In the genomic region with DNA sequence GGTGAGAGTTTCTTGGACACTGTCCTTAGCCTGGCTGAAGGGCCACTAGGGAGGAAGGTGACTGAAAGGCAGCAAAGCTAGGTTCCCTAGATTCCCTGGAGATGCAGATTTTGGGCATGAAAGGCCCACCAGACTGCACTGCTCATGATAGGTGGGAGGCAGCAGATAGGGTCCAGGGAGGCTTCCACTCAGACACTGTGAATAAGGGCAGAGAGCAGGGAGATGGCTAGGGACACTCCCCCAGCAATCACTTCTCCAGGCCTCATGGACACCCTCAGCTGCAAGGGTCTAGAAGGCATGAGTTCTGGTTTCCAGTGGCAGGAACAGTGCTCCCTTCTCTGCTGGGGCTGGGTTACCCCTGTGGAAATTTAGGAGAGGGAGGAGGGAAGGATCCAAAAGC, we compare ENCODE assay signal across 24 cellular contexts. TPM values are rescaled to one million over a fixed set of nuclear protein-coding genes. Genes with fewer than 3 reads are reported as not detected.
DNase-seq lines count a peak whose midpoint lies in the region; ATAC-seq, FAIRE-seq and TF ChIP-seq lines count a peak whose summit lies in the region.
"Had no signal": no experiment of that assay in that cellular context is flagged by ENCODE, and none has a peak within 500 bp of the region (broad histone marks: within the 10 kb centered on the region; RNA-seq: fewer than 3 reads in every experiment).

No MANE protein-coding gene starts in this region.

- H3K4me1 ChIP-seq in HCT116 (ENCODE audit: control insufficient read depth in 1 of 2, insufficient read depth in 2 of 2, low read length in 2 of 2) (no peaks in the 10 kb centered on the region), GM12878 (ENCODE audit: control insufficient read depth, insufficient read depth, low read length) (no peaks in the 10 kb centered on the region), HepG2 (ENCODE audit: insufficient read depth, low read length) (no peaks in the 10 kb centered on the region)
- H3K4me1 ChIP-seq: A549, Caco-2 had no signal

- H3K9ac ChIP-seq in HCT116 (ENCODE audit: low read length) (no peak overlapping the region), GM12878 (ENCODE audit: control insufficient read depth, insufficient read depth, low read length) (no peak overlapping the region), HepG2 (ENCODE audit: insufficient read depth, low read depth, low read length) (no peak overlapping the region)
- H3K9ac ChIP-seq: BLaER1 treated with 17β-estradiol and CSF1 and Interleukin-3, amounts not matched to agents 10 nM and 100 nM had no signal

- BruUV-seq in HCT116 (replicated peaks; lab: Mats Ljungman, UMichigan) (TSS peak; percentile 16), GM12878 (replicated peaks; lab: Mats Ljungman, UMichigan) (no TSS peak), HepG2 (replicated peaks; lab: Mats Ljungman, UMichigan) (no TSS peak)

- H3K27ac ChIP-seq in HCT116 (ENCODE audit: low read depth, low read length): no peak overlapping the region
- no peak overlapping the region for H3K27ac ChIP-seq in GM12878 (ENCODE audit: control insufficient read depth, insufficient read depth)
- no peak overlapping the region for H3K27ac ChIP-seq in HepG2 (ENCODE audit: extremely low read length, insufficient read depth, low read length)
- H3K27ac ChIP-seq: 22Rv1; A549; BLaER1 treated with 17β-estradiol and CSF1 and Interleukin-3, amounts not matched to agents 10 nM and 100 nM; C4-2B had no signal

- TF ChIP-seq CTCF in HCT116 (IDR thresholded peaks at IDR 0.05 in 2 of 3, conservative IDR thresholded peaks at IDR 0.05 in 1 of 3; ENCODE audit: borderline replicate concordance in 1 of 3, insufficient read depth in 1 of 3, low read depth in 2 of 3, low read length in 2 of 3) (no peak), GM12878 (IDR thresholded peaks at IDR 0.05 in 2 of 3, conservative IDR thresholded peaks at IDR 0.05 in 1 of 3; ENCODE audit: control insufficient read depth in 2 of 3, extremely low read depth in 1 of 3, insufficient read depth in 1 of 3, low read depth in 3 of 3, low read length in 3 of 3) (no peak), HepG2 (CRISPR knock-in tag; IDR thresholded peaks at IDR 0.05) (no peak)

- H3K79me2 ChIP-seq in HCT116 (ENCODE audit: insufficient read depth, low read length): no peaks in the 10 kb centered on the region
- H3K79me2 ChIP-seq in GM12878 (ENCODE audit: control insufficient read depth, insufficient read depth, low read length): no peaks in the 10 kb centered on the region
- H3K79me2 ChIP-seq in HepG2 (ENCODE audit: insufficient read depth, low read length): no peaks in the 10 kb centered on the region

- TF ChIP-seq RAD21 in HCT116 (IDR thresholded peaks at IDR 0.05; ENCODE audit: low read depth) (no peak), GM12878 (IDR thresholded peaks at IDR 0.05; ENCODE audit: insufficient read depth, low read depth, low read length) (no peak), HepG2 (CRISPR knock-in tag; IDR thresholded peaks at IDR 0.05) (no peak)

- H3K4me3 ChIP-seq in HCT116 (replicated peaks in 1 of 2; ENCODE audit: low read depth in 1 of 2, low read length in 2 of 2): no peak overlapping the region
- no peak overlapping the region for H3K4me3 ChIP-seq in GM12878
- H3K4me3 ChIP-seq in HepG2 (replicated peaks in 1 of 3; ENCODE audit: insufficient read depth in 1 of 3, low read depth in 2 of 3, low read length in 3 of 3): no peak overlapping the region
- H3K4me3 ChIP-seq: A549; BLaER1 treated with 17β-estradiol and CSF1 and Interleukin-3, amounts not matched to agents 10 nM and 100 nM had no signal

- RAD21 ChIA-PET in HCT116 (lab: Charles Lee; ENCODE audit: low non-redundant PET in 1 of 2, low total read pairs in 2 of 2, uncharacterized antibody in 2 of 2, unreplicated experiment in 2 of 2): no interaction called here
- RAD21 ChIA-PET in GM12878 (lab: Charles Lee; ENCODE audit: unreplicated experiment): no interaction called here

- TF ChIP-seq EP300 in GM12878 (IDR thresholded peaks at IDR 0.05; ENCODE audit: borderline replicate concordance in 1 of 2, control insufficient read depth in 1 of 2, low read depth in 2 of 2, low read length in 2 of 2) (no peak), HepG2 (IDR thresholded peaks at IDR 0.05; ENCODE audit: low read depth in 2 of 2, low read length in 2 of 2) (no peak), HepG2 (CRISPR knock-in tag; IDR thresholded peaks at IDR 0.05; ENCODE audit: borderline replicate concordance) (no peak)

- POLR2A ChIA-PET in HCT116 (lab: Charles Lee): no interaction called here
- POLR2A ChIA-PET in GM12878 (lab: Charles Lee): no interaction called here
- POLR2A ChIA-PET in HepG2 (lab: Yijun Ruan, JAX): no interaction called here

- in situ Hi-C loops in GM12878 (cut with MboI): no loop called here
- in situ Hi-C loops in HepG2 (cut with HindIII; ENCODE audit: extremely low pct_ligation_motif_present, low pct_unique_long_range_greater_than_20kb): no loop called here

- CTCF ChIA-PET in HCT116 (lab: Charles Lee): no interaction called here
- CTCF ChIA-PET in GM12878 (lab: Yijun Ruan, JAX): interaction anchor here (0.7 kb wide), 1 partner anchor 1019 kb away, joined by 3 read pairs; no protein-coding TSS in a partner anchor
- CTCF ChIA-PET in HepG2 (lab: Yijun Ruan, JAX; ENCODE audit: low intra/inter-chr PET ratio, low total read pairs): no interaction called here

- no peaks in the 10 kb centered on the region for H3K36me3 ChIP-seq in HCT116 (ENCODE audit: control insufficient read depth in 1 of 2, insufficient read depth in 2 of 2, low read length in 2 of 2)
- H3K36me3 ChIP-seq in GM12878 (ENCODE audit: control insufficient read depth in 2 of 2, insufficient read depth in 2 of 2, low read length in 1 of 2): no peaks in the 10 kb centered on the region
- no peaks in the 10 kb centered on the region for H3K36me3 ChIP-seq in HepG2 (replicated peaks in 1 of 2; ENCODE audit: control insufficient read depth in 1 of 2, insufficient read depth in 2 of 2, low read length in 2 of 2)

- no peak overlapping the region for H3K4me2 ChIP-seq in HCT116 (ENCODE audit: low read length)
- H3K4me2 ChIP-seq in GM12878 (ENCODE audit: control insufficient read depth, insufficient read depth): no peak overlapping the region
- H3K4me2 ChIP-seq in HepG2 (ENCODE audit: low read depth, low read length): no peak overlapping the region
- H3K4me2 ChIP-seq: A549; BLaER1 treated with 17β-estradiol and CSF1 and Interleukin-3, amounts not matched to agents 10 nM and 100 nM had no signal

- H4K20me1 ChIP-seq in HCT116 (ENCODE audit: insufficient read depth) (no peaks in the 10 kb centered on the region), GM12878 (ENCODE audit: control insufficient read depth, insufficient read depth) (no peaks in the 10 kb centered on the region), HepG2 (ENCODE audit: insufficient read depth, low read length) (no peaks in the 10 kb centered on the region)
- H4K20me1 ChIP-seq: BLaER1 treated with 17β-estradiol and CSF1 and Interleukin-3, amounts not matched to agents 10 nM and 100 nM had no signal

- no peak for FAIRE-seq in GM12891 (lab: Jason Lieb, UNC)
- FAIRE-seq in GM12878 (lab: Jason Lieb, UNC): no peak
- no peak for FAIRE-seq in HepG2 (lab: Jason Lieb, UNC)
- FAIRE-seq: A549, D721Med, GM12892, GM18507 had no signal

- TF ChIP-seq POLR2A in GM12891 (IDR thresholded peaks at IDR 0.05; ENCODE audit: low read depth, low read length) (peak; percentile 47; the same call in 1 of the 2 replicates), HCT116 (IDR thresholded peaks at IDR 0.05; ENCODE audit: borderline replicate concordance, extremely low read depth, insufficient read depth, insufficient read length) (no peak), GM12878 (IDR thresholded peaks at IDR 0.05; ENCODE audit: low read depth, low read length) (peak; percentile 49; the same call in 1 of the 2 replicates), HepG2 (IDR thresholded peaks at IDR 0.05; ENCODE audit: insufficient read depth in 1 of 2, low read depth in 2 of 2, low read length in 2 of 2) (no peak)

- no peak for ATAC-seq in HCT116
- ATAC-seq in GM12878: no peak
- ATAC-seq in HepG2: peak; percentile 41; the same call in 2 of the 3 replicates
- no peak for ATAC-seq in GM19328 (IDR thresholded peaks at IDR 0.05; ENCODE audit: unreplicated experiment)
- ATAC-seq in HG03135 (IDR thresholded peaks at IDR 0.05; ENCODE audit: unreplicated experiment): no peak
- no peak for ATAC-seq in GM21825 (IDR thresholded peaks at IDR 0.05; ENCODE audit: unreplicated experiment)
- ATAC-seq in HG02763 (IDR thresholded peaks at IDR 0.05; ENCODE audit: unreplicated experiment): no peak
- ATAC-seq: CD8-positive, alpha-beta T cell had no signal

- SMC1A ChIA-PET in GM12878 (lab: Charles Lee; ENCODE audit: uncharacterized antibody, unreplicated experiment): no interaction called here

- no peaks in the 10 kb centered on the region for H3K9me2 ChIP-seq in HCT116 (ENCODE audit: insufficient read depth)

- DNase-seq in GM12891 (ENCODE audit: insufficient read length, low spot score): no peak
- no peak for DNase-seq in HCT116 (ENCODE audit: low read depth, low spot score)
- no peak for DNase-seq in GM12878 (ENCODE audit: low read depth, low spot score)
- DNase-seq in HepG2 (ENCODE audit: low spot score): no peak
- DNase-seq: AML-193; Caco-2; Calu3; CD4-positive, alpha-beta T cell; CD8-positive, alpha-beta T cell; DMS79; DND-41; EL; GDM1 had no signal

- H2AFZ ChIP-seq in HCT116 (ENCODE audit: low read depth, low read length, poor library complexity, severe bottlenecking): no peak overlapping the region
- no peak overlapping the region for H2AFZ ChIP-seq in GM12878 (ENCODE audit: control insufficient read depth, low read depth, low read length)
- H2AFZ ChIP-seq in HepG2 (ENCODE audit: low read length): no peak overlapping the region

- H3K9me3 ChIP-seq in HCT116 (ENCODE audit: control insufficient read depth in 1 of 2, insufficient read depth in 1 of 2, low read depth in 1 of 2, low read length in 2 of 2): no peaks in the 10 kb centered on the region
- H3K9me3 ChIP-seq in GM12878 (replicated peaks; ENCODE audit: control insufficient read depth, insufficient read depth, low read length): no peaks in the 10 kb centered on the region
- no peaks in the 10 kb centered on the region for H3K9me3 ChIP-seq in HepG2 (ENCODE audit: low read length)
- H3K9me3 ChIP-seq: A549, Caco-2 had no signal

- intact Hi-C loops in HCT116 (cut with micrococcal nuclease): no loop called here
- intact Hi-C loops in GM12878 (cut with micrococcal nuclease; ENCODE audit: unreplicated experiment): no loop called here
- intact Hi-C loops in HepG2 (cut with micrococcal nuclease; ENCODE audit: unreplicated experiment): no loop called here

- H3K27me3 ChIP-seq in HCT116 (ENCODE audit: insufficient read depth, low read length) (no peaks in the 10 kb centered on the region), GM12878 (replicated peaks in 1 of 2; ENCODE audit: control insufficient read depth in 2 of 2, insufficient read depth in 2 of 2, low read length in 1 of 2) (no peaks in the 10 kb centered on the region), HepG2 (ENCODE audit: control insufficient read depth in 1 of 2, insufficient read depth in 2 of 2, low read length in 2 of 2) (no peaks in the 10 kb centered on the region)
- H3K27me3 ChIP-seq: BLaER1 treated with 17β-estradiol and CSF1 and Interleukin-3, amounts not matched to agents 10 nM and 100 nM had no signal

RNA-seq across cellular contexts. Expression of a gene that starts 16.6 kb away (rescaled TPM):
- polyA plus RNA-seq in GM12891 (2012; ENCODE audit: low read depth, missing spikeins): 25.8 TPM
- total RNA-seq in HCT116 (2021; ENCODE audit: unreplicated experiment) (16.8 TPM), GM12878 (2014; rRNA removed) (19.1 and 21.4 TPM in 2 replicates), GM12878 (2014; rRNA removed; fragmentation: Illumina TruSeq; extraction: Trizol) (23.0 and 24.6 TPM in 2 replicates), GM12878 (2021) (24.0 TPM in 2 replicates), HepG2 (2016; rRNA removed; fragmentation: Illumina TruSeq; extraction: Trizol) (24.7 and 28.3 TPM in 2 replicates)
- 14.0 and 15.8 TPM in 2 replicates for polyA plus RNA-seq in HCT116 (2012)
- total RNA-seq in GM12878 (2013; cell fraction: nucleolus; rRNA removed): 35.8 and 37.1 TPM in 2 replicates
- 25.7 TPM for polyA plus RNA-seq in GM12878 (2011; ENCODE audit: low read depth)
- polyA plus RNA-seq in GM12878 (2011; rRNA removed) (29.2 and 46.0 TPM in 2 replicates), GM12878 (2014; fragmentation: Illumina TruSeq; extraction: Trizol) (29.4 and 32.1 TPM in 2 replicates), GM12878 (2014; fragmentation: Nextera tagmentation; extraction: Ambion mirVana) (1 to 10 TPM; 5.3 to 9.2 TPM), GM12878 (2014; rRNA removed) (23.9 and 24.0 TPM in 2 replicates), GM12878 (2016; fragmentation: Nextera tagmentation; extraction: Ambion mirVana) (10 to 100 TPM; 35.5 to 44.3 TPM), HepG2 (2011; rRNA removed) (15.1 and 19.9 TPM in 2 replicates)
- polyA plus RNA-seq in GM12878 (2011; cell fraction: cytosol; rRNA removed): 18.0 and 19.7 TPM in 2 replicates
- polyA plus RNA-seq in GM12878 (2011; cell fraction: nucleus; rRNA removed): 48.3 and 60.6 TPM in 2 replicates
- polyA plus RNA-seq in GM12878 (2012): 40.5 and 46.0 TPM in 2 replicates
- polyA minus RNA-seq in GM12878 (2011; rRNA and poly(A)+ RNA removed): 17.7 and 19.5 TPM in 2 replicates
- 11.4 and 12.2 TPM in 2 replicates for polyA minus RNA-seq in GM12878 (2011; cell fraction: cytosol; rRNA and poly(A)+ RNA removed)
- 29.1 and 29.4 TPM in 2 replicates for polyA minus RNA-seq in GM12878 (2011; cell fraction: nucleus; rRNA and poly(A)+ RNA removed)
- 4.5 and 5.5 TPM in 2 replicates for total RNA-seq in HepG2 (2016; cell fraction: cytosol; rRNA removed; fragmentation: Illumina TruSeq; extraction: Trizol; ENCODE audit: low read depth)
- 25.7 and 27.2 TPM in 2 replicates for total RNA-seq in HepG2 (2016; cell fraction: insoluble cytoplasmic fraction; rRNA removed; fragmentation: Illumina TruSeq; extraction: Trizol)
- 9.7 and 10.3 TPM in 2 replicates for total RNA-seq in HepG2 (2016; cell fraction: membrane; rRNA removed; fragmentation: Illumina TruSeq; extraction: Trizol)
- total RNA-seq in HepG2 (2016; cell fraction: nucleus; rRNA removed; fragmentation: Illumina TruSeq; extraction: Trizol): 22.4 and 25.9 TPM in 2 replicates
- 8.5 and 14.0 TPM in 2 replicates for polyA plus RNA-seq in HepG2 (2011; cell fraction: cytosol; rRNA removed)
- 36.3 and 45.9 TPM in 2 replicates for polyA plus RNA-seq in HepG2 (2011; cell fraction: nucleus; rRNA removed)
- 25.8 and 30.7 TPM in 2 replicates for polyA plus RNA-seq in HepG2 (2012)
- polyA plus RNA-seq in HepG2 (2016; cell fraction: cytosol; fragmentation: Illumina TruSeq; extraction: Trizol; ENCODE audit: low read depth): 2.9 and 3.3 TPM in 2 replicates
- polyA plus RNA-seq in HepG2 (2016; cell fraction: insoluble cytoplasmic fraction; fragmentation: Illumina TruSeq; extraction: Trizol; ENCODE audit: low read depth): 20.9 and 24.3 TPM in 2 replicates
- polyA plus RNA-seq in HepG2 (2016; cell fraction: membrane; fragmentation: Illumina TruSeq; extraction: Trizol; ENCODE audit: low read depth): 5.6 and 6.2 TPM in 2 replicates
- polyA plus RNA-seq in HepG2 (2016; cell fraction: nucleus; fragmentation: Illumina TruSeq; extraction: Trizol; ENCODE audit: insufficient read depth, low read depth): 33.9 and 35.3 TPM in 2 replicates
- polyA minus RNA-seq in HepG2 (2011; rRNA and poly(A)+ RNA removed; ENCODE audit: low replicate concordance): 12.6 and 30.8 TPM in 2 replicates
- polyA minus RNA-seq in HepG2 (2011; cell fraction: cytosol; rRNA and poly(A)+ RNA removed): 13.4 and 13.8 TPM in 2 replicates
- 46.5 and 47.0 TPM in 2 replicates for polyA minus RNA-seq in HepG2 (2011; cell fraction: nucleus; rRNA and poly(A)+ RNA removed)

RNA-seq across cellular contexts. Expression of a gene that starts 20.1 kb away (rescaled TPM):
- 27.0 TPM for polyA plus RNA-seq in GM12891 (2012; ENCODE audit: low read depth, missing spikeins)
- total RNA-seq in HCT116 (2021; ENCODE audit: unreplicated experiment): 0.17 TPM
- not detected in 2 replicates for polyA plus RNA-seq in HCT116 (2012)
- 10.4 and 14.5 TPM in 2 replicates for total RNA-seq in GM12878 (2013; cell fraction: nucleolus; rRNA removed)
- 21.1 and 22.0 TPM in 2 replicates for total RNA-seq in GM12878 (2014; rRNA removed)
- 15.0 and 19.8 TPM in 2 replicates for total RNA-seq in GM12878 (2014; rRNA removed; fragmentation: Illumina TruSeq; extraction: Trizol)
- total RNA-seq in GM12878 (2021): 23.7 and 25.6 TPM in 2 replicates
- 9.9 TPM for polyA plus RNA-seq in GM12878 (2011; ENCODE audit: low read depth)
- 0.23 and 0.26 TPM in 2 replicates for polyA plus RNA-seq in GM12878 (2011; rRNA removed)
- 0.07 and 0.17 TPM in 2 replicates for polyA plus RNA-seq in GM12878 (2011; cell fraction: cytosol; rRNA removed)
- 0.07 and 0.10 TPM in 2 replicates for polyA plus RNA-seq in GM12878 (2011; cell fraction: nucleus; rRNA removed)
- 14.4 and 21.9 TPM in 2 replicates for polyA plus RNA-seq in GM12878 (2012)
- polyA plus RNA-seq in GM12878 (2014; fragmentation: Illumina TruSeq; extraction: Trizol): 23.2 and 25.5 TPM in 2 replicates
- polyA plus RNA-seq in GM12878 (2014; fragmentation: Nextera tagmentation; extraction: Ambion mirVana): 1 to 10 TPM; 3.9 to 6.2 TPM
- 15.1 and 18.3 TPM in 2 replicates for polyA plus RNA-seq in GM12878 (2014; rRNA removed)
- 1 to 10 TPM; 6.0 to 8.1 TPM for polyA plus RNA-seq in GM12878 (2016; fragmentation: Nextera tagmentation; extraction: Ambion mirVana)
- polyA minus RNA-seq in GM12878 (2011; rRNA and poly(A)+ RNA removed): 0.37 TPM in 1 of 2 replicates, not detected in the other
- polyA minus RNA-seq in GM12878 (2011; cell fraction: cytosol; rRNA and poly(A)+ RNA removed): not detected in 2 replicates
- polyA minus RNA-seq in GM12878 (2011; cell fraction: nucleus; rRNA and poly(A)+ RNA removed): not detected in 2 replicates
- total RNA-seq in HepG2 (2016; rRNA removed; fragmentation: Illumina TruSeq; extraction: Trizol): not detected in 2 replicates
- not detected in 2 replicates for total RNA-seq in HepG2 (2016; cell fraction: cytosol; rRNA removed; fragmentation: Illumina TruSeq; extraction: Trizol; ENCODE audit: low read depth)
- not detected in 2 replicates for total RNA-seq in HepG2 (2016; cell fraction: insoluble cytoplasmic fraction; rRNA removed; fragmentation: Illumina TruSeq; extraction: Trizol)
- total RNA-seq in HepG2 (2016; cell fraction: membrane; rRNA removed; fragmentation: Illumina TruSeq; extraction: Trizol): not detected in 2 replicates
- total RNA-seq in HepG2 (2016; cell fraction: nucleus; rRNA removed; fragmentation: Illumina TruSeq; extraction: Trizol): not detected in 2 replicates
- not detected in 2 replicates for polyA plus RNA-seq in HepG2 (2011; rRNA removed)
- polyA plus RNA-seq in HepG2 (2011; cell fraction: cytosol; rRNA removed): not detected in 2 replicates
- not detected in 2 replicates for polyA plus RNA-seq in HepG2 (2011; cell fraction: nucleus; rRNA removed)
- not detected in 2 replicates for polyA plus RNA-seq in HepG2 (2012)
- not detected in 2 replicates for polyA plus RNA-seq in HepG2 (2016; cell fraction: cytosol; fragmentation: Illumina TruSeq; extraction: Trizol; ENCODE audit: low read depth)
- not detected in 2 replicates for polyA plus RNA-seq in HepG2 (2016; cell fraction: insoluble cytoplasmic fraction; fragmentation: Illumina TruSeq; extraction: Trizol; ENCODE audit: low read depth)
- not detected in 2 replicates for polyA plus RNA-seq in HepG2 (2016; cell fraction: membrane; fragmentation: Illumina TruSeq; extraction: Trizol; ENCODE audit: low read depth)
- polyA plus RNA-seq in HepG2 (2016; cell fraction: nucleus; fragmentation: Illumina TruSeq; extraction: Trizol; ENCODE audit: insufficient read depth, low read depth): not detected in 2 replicates
- polyA minus RNA-seq in HepG2 (2011; rRNA and poly(A)+ RNA removed; ENCODE audit: low replicate concordance): 0.05 TPM in 1 of 2 replicates, not detected in the other
- not detected in 2 replicates for polyA minus RNA-seq in HepG2 (2011; cell fraction: cytosol; rRNA and poly(A)+ RNA removed)
- not detected in 2 replicates for polyA minus RNA-seq in HepG2 (2011; cell fraction: nucleus; rRNA and poly(A)+ RNA removed)
- total RNA-seq: Caco-2, Calu3 had no signal

RNA-seq across cellular contexts. Expression of a gene that starts 21.8 kb away (rescaled TPM):
- polyA plus RNA-seq in GM12891 (2012; ENCODE audit: low read depth, missing spikeins): 54.4 TPM
- 32.2 TPM for total RNA-seq in HCT116 (2021; ENCODE audit: unreplicated experiment)
- polyA plus RNA-seq in HCT116 (2012): 17.8 and 21.1 TPM in 2 replicates
- 23.3 and 25.1 TPM in 2 replicates for total RNA-seq in GM12878 (2013; cell fraction: nucleolus; rRNA removed)
- 37.5 and 53.9 TPM in 2 replicates for total RNA-seq in GM12878 (2014; rRNA removed)
- total RNA-seq in GM12878 (2014; rRNA removed; fragmentation: Illumina TruSeq; extraction: Trizol): 34.7 and 35.1 TPM in 2 replicates
- total RNA-seq in GM12878 (2021): 42.8 and 44.6 TPM in 2 replicates
- 42.0 TPM for polyA plus RNA-seq in GM12878 (2011; ENCODE audit: low read depth)
- polyA plus RNA-seq in GM12878 (2011; rRNA removed): 68.3 and 70.7 TPM in 2 replicates
- polyA plus RNA-seq in GM12878 (2011; cell fraction: cytosol; rRNA removed): 43.6 and 49.1 TPM in 2 replicates
- 58.3 and 73.8 TPM in 2 replicates for polyA plus RNA-seq in GM12878 (2011; cell fraction: nucleus; rRNA removed)
- 46.9 and 54.1 TPM in 2 replicates for polyA plus RNA-seq in GM12878 (2012)
- 57.8 and 71.2 TPM in 2 replicates for polyA plus RNA-seq in GM12878 (2014; fragmentation: Illumina TruSeq; extraction: Trizol)
- polyA plus RNA-seq in GM12878 (2014; fragmentation: Nextera tagmentation; extraction: Ambion mirVana): 10 to 100 TPM; 60.3 to 72.3 TPM
- 50.3 and 56.5 TPM in 2 replicates for polyA plus RNA-seq in GM12878 (2014; rRNA removed)
- 10 to 100 TPM; 41.0 to 46.9 TPM for polyA plus RNA-seq in GM12878 (2016; fragmentation: Nextera tagmentation; extraction: Ambion mirVana)
- polyA minus RNA-seq in GM12878 (2011; rRNA and poly(A)+ RNA removed): 13.5 and 15.0 TPM in 2 replicates
- 2.6 and 5.7 TPM in 2 replicates for polyA minus RNA-seq in GM12878 (2011; cell fraction: cytosol; rRNA and poly(A)+ RNA removed)
- polyA minus RNA-seq in GM12878 (2011; cell fraction: nucleus; rRNA and poly(A)+ RNA removed): 9.2 and 9.3 TPM in 2 replicates
- total RNA-seq in HepG2 (2016; rRNA removed; fragmentation: Illumina TruSeq; extraction: Trizol): 18.6 and 19.4 TPM in 2 replicates
- 4.4 and 4.9 TPM in 2 replicates for total RNA-seq in HepG2 (2016; cell fraction: cytosol; rRNA removed; fragmentation: Illumina TruSeq; extraction: Trizol; ENCODE audit: low read depth)
- total RNA-seq in HepG2 (2016; cell fraction: insoluble cytoplasmic fraction; rRNA removed; fragmentation: Illumina TruSeq; extraction: Trizol): 18.1 and 20.7 TPM in 2 replicates
- 7.0 and 7.5 TPM in 2 replicates for total RNA-seq in HepG2 (2016; cell fraction: membrane; rRNA removed; fragmentation: Illumina TruSeq; extraction: Trizol)
- total RNA-seq in HepG2 (2016; cell fraction: nucleus; rRNA removed; fragmentation: Illumina TruSeq; extraction: Trizol): 15.4 and 17.9 TPM in 2 replicates
- polyA plus RNA-seq in HepG2 (2011; rRNA removed): 16.0 and 23.3 TPM in 2 replicates
- polyA plus RNA-seq in HepG2 (2011; cell fraction: cytosol; rRNA removed): 9.0 and 12.6 TPM in 2 replicates
- polyA plus RNA-seq in HepG2 (2011; cell fraction: nucleus; rRNA removed): 20.5 and 21.7 TPM in 2 replicates
- 11.8 and 15.9 TPM in 2 replicates for polyA plus RNA-seq in HepG2 (2012)
- 3.6 and 4.0 TPM in 2 replicates for polyA plus RNA-seq in HepG2 (2016; cell fraction: cytosol; fragmentation: Illumina TruSeq; extraction: Trizol; ENCODE audit: low read depth)
- 24.6 and 26.2 TPM in 2 replicates for polyA plus RNA-seq in HepG2 (2016; cell fraction: insoluble cytoplasmic fraction; fragmentation: Illumina TruSeq; extraction: Trizol; ENCODE audit: low read depth)
- 6.7 and 7.1 TPM in 2 replicates for polyA plus RNA-seq in HepG2 (2016; cell fraction: membrane; fragmentation: Illumina TruSeq; extraction: Trizol; ENCODE audit: low read depth)
- 33.8 and 42.8 TPM in 2 replicates for polyA plus RNA-seq in HepG2 (2016; cell fraction: nucleus; fragmentation: Illumina TruSeq; extraction: Trizol; ENCODE audit: insufficient read depth, low read depth)
- polyA minus RNA-seq in HepG2 (2011; rRNA and poly(A)+ RNA removed; ENCODE audit: low replicate concordance): 3.1 and 13.6 TPM in 2 replicates
- 2.0 and 2.8 TPM in 2 replicates for polyA minus RNA-seq in HepG2 (2011; cell fraction: cytosol; rRNA and poly(A)+ RNA removed)
- 4.2 and 5.7 TPM in 2 replicates for polyA minus RNA-seq in HepG2 (2011; cell fraction: nucleus; rRNA and poly(A)+ RNA removed)

Comparison
In these comparisons a context has a peak if more than half of its experiments do, and no peak if none do; other contexts are left out.
1. POLR2A ChIP-seq: peak in GM12891 (single experiment) and GM12878 (single experiment); none in HCT116 (single experiment) and HepG2 (0 of 2).